ENCODE assay signal across 27 cellular contexts in the genomic region with DNA sequence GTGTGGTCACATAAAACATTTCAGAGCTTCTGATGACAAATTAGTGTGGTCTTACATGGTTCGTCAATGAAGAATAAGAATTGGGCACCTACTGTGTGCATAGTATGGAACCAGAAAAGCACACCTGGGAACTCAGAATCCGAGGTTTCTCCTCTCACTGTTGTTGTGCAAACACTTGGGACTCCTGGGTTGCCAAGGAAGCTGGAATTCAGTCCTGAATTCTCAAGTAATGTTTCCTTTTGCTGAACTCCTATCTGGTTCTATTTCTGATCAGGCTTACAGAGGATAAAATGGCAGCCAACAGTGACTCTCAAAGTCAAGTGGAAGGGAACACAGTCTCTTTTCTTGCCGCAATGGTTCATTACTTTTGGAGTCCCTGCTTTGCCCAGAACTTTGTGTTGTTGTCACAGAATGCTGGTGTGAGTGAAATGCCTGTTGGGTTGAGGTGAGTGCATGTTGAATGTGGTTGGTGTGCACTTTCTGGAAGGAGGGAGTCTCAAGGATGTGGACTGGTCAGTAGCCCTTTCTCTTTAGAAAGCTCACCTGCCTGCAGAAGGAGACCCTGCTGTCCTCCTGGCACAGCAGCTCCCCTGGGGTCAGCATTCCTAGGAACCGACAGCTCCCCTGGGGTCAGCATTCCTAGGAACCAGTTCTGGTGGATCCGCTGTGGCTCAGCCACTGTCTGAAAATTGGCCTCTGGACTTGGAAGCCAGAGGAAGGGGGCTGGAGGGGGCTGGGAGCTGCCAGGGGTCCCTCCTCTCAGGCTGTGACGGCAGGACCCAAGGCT. TPM values are rescaled to one million over a fixed set of nuclear protein-coding genes. Genes with fewer than 3 reads are reported as not detected.
"Had no signal": no experiment of that assay in that cellular context is flagged by ENCODE, and none has a peak within 500 bp of the region (broad histone marks: within the 10 kb centered on the region; RNA-seq: fewer than 3 reads in every experiment).

No MANE protein-coding gene starts in this region.

- H3K27me3 Mint-ChIP-seq: brain had no signal

- H3K4me3 Mint-ChIP-seq: activated CD4-positive, alpha-beta memory T cell treated with anti-CD3 and anti-CD28 coated beads for 36 hours; activated CD4-positive, alpha-beta T cell treated with anti-CD3 and anti-CD28 coated beads, Interleukin-2, amount 10 ng/mL, durations not matched to agents 7 days and 5 days; activated naive CD4-positive, alpha-beta T cell treated with anti-CD3 and anti-CD28 coated beads for 36 hours; activated naive CD8-positive, alpha-beta T cell; activated T-cell treated with anti-CD3 and anti-CD28 coated beads, Interleukin-2, amount 50 U/mL, for 4 hours; activated T-helper 17 cell treated with anti-CD3 and anti-CD28 coated beads, Interleukin-2, amount 50 U/mL, for 72 hours; brain; T-cell had no signal

- H3K4me1 Mint-ChIP-seq: activated CD4-positive, alpha-beta T cell treated with anti-CD3 and anti-CD28 coated beads, Interleukin-2, amount 10 ng/mL, durations not matched to agents 7 days and 5 days; activated T-helper 17 cell treated with anti-CD3 and anti-CD28 coated beads, Interleukin-2, amount 50 U/mL, for 72 hours; T-cell had no signal

- H3K27ac Mint-ChIP-seq: activated CD4-positive, alpha-beta memory T cell treated with anti-CD3 and anti-CD28 coated beads for 36 hours; activated CD4-positive, alpha-beta T cell treated with anti-CD3 and anti-CD28 coated beads, Interleukin-2, amount 10 ng/mL, durations not matched to agents 7 days and 5 days; activated naive CD4-positive, alpha-beta T cell treated with anti-CD3 and anti-CD28 coated beads for 36 hours; activated naive CD8-positive, alpha-beta T cell; activated T-helper 17 cell treated with anti-CD3 and anti-CD28 coated beads, Interleukin-2, amount 50 U/mL, for 72 hours; brain; T-cell had no signal

- H3K36me3 Mint-ChIP-seq: activated CD4-positive, alpha-beta memory T cell treated with anti-CD3 and anti-CD28 coated beads for 36 hours; activated naive CD8-positive, alpha-beta T cell; brain; T-cell had no signal

- ATAC-seq: activated T-cell treated with anti-CD3 and anti-CD28 coated beads, Interleukin-2, amount 50 U/mL, for 4 hours; activated T-helper 17 cell treated with anti-CD3 and anti-CD28 coated beads, Interleukin-2, amount 50 U/mL, for 72 hours; T-cell had no signal

- H3K9me3 Mint-ChIP-seq: activated CD4-positive, alpha-beta memory T cell treated with anti-CD3 and anti-CD28 coated beads for 36 hours; activated CD4-positive, alpha-beta T cell treated with anti-CD3 and anti-CD28 coated beads, Interleukin-2, amount 10 ng/mL, durations not matched to agents 7 days and 5 days; activated naive CD4-positive, alpha-beta T cell treated with anti-CD3 and anti-CD28 coated beads for 36 hours; activated T-cell treated with anti-CD3 and anti-CD28 coated beads, Interleukin-2, amount 50 U/mL, for 4 hours; activated T-helper 17 cell treated with anti-CD3 and anti-CD28 coated beads, Interleukin-2, amount 50 U/mL, for 72 hours; T-cell had no signal

- DNase-seq: activated CD4-positive, alpha-beta memory T cell treated with anti-CD3 and anti-CD28 coated beads for 36 hours; activated CD4-positive, alpha-beta T cell treated with anti-CD3 and anti-CD28 coated beads, Interleukin-2, amount 10 ng/mL, durations not matched to agents 7 days and 5 days; activated CD4-positive, CD25-positive, alpha-beta regulatory T cell; activated CD8-positive, alpha-beta memory T cell treated with anti-CD3 and anti-CD28 coated beads for 24 hours; activated gamma-delta T cell; activated naive CD4-positive, alpha-beta T cell treated with anti-CD3 and anti-CD28 coated beads for 36 hours; activated T-cell treated with anti-CD3 and anti-CD28 coated beads, Interleukin-2, amount 50 U/mL, for 4 hours; amygdala; Karpas-422; NCI-H1105 treated with DMSO at 0.1 percent for 48 hours; NCI-H146; NCI-H187 treated with DMSO at 0.1 percent for 48 hours; NCI-H2107; NCI-H345; NCI-H510A; NCI-H526 treated with DMSO at 0.1 percent for 48 hours; NCI-H82; SIG-M5; T-cell; T-helper 2 cell; T1000 had no signal

RNA-seq across cellular contexts. Expression of gene UNC93A, which starts 1.4 kb away (rescaled TPM):
- total RNA-seq: activated CD4-positive, alpha-beta memory T cell treated with anti-CD3 and anti-CD28 coated beads for 36 hours; activated CD4-positive, alpha-beta T cell treated with anti-CD3 and anti-CD28 coated beads, Interleukin-2, amount 10 ng/mL, durations not matched to agents 7 days and 5 days; activated naive CD4-positive, alpha-beta T cell treated with anti-CD3 and anti-CD28 coated beads for 36 hours; activated T-cell treated with anti-CD3 and anti-CD28 coated beads, Interleukin-2, amount 50 U/mL, for 4 hours; activated T-helper 17 cell treated with anti-CD3 and anti-CD28 coated beads, Interleukin-2, amount 50 U/mL, for 72 hours; astrocyte; OCI-LY7; RPMI7951; T-cell had no signal

RNA-seq across cellular contexts. Expression of gene TTLL2, which starts 32.4 kb away (rescaled TPM):
- total RNA-seq: activated CD4-positive, alpha-beta memory T cell treated with anti-CD3 and anti-CD28 coated beads for 36 hours; activated CD4-positive, alpha-beta T cell treated with anti-CD3 and anti-CD28 coated beads, Interleukin-2, amount 10 ng/mL, durations not matched to agents 7 days and 5 days; activated naive CD4-positive, alpha-beta T cell treated with anti-CD3 and anti-CD28 coated beads for 36 hours; activated T-cell treated with anti-CD3 and anti-CD28 coated beads, Interleukin-2, amount 50 U/mL, for 4 hours; activated T-helper 17 cell treated with anti-CD3 and anti-CD28 coated beads, Interleukin-2, amount 50 U/mL, for 72 hours; astrocyte; OCI-LY7; RPMI7951; T-cell had no signal
